Comparison of ENCODE assay signal across 8 cellular contexts in genomic region chr6:163667372-163668060, GRCh38.
DNase-seq lines count a peak whose midpoint lies in the region; ATAC-seq and TF ChIP-seq lines count a peak whose summit lies in the region.

No MANE protein-coding gene starts in this region.

- TF ChIP-seq POLR2A in gastrocnemius medialis (IDR thresholded peaks at IDR 0.05), result no peak

- CTCF ChIA-PET in GM10248 (lab: Yijun Ruan, JAX), result interaction anchor here (3.0 kb wide), 1 partner anchor 12 kb away, joined by 8 read pairs; no protein-coding TSS in a partner anchor

- TF ChIP-seq CTCF in GM10248 (IDR thresholded peaks at IDR 0.05; ENCODE audit: control extremely low read depth, extremely low read depth, low read depth, missing control alignments) (no peak), gastrocnemius medialis (IDR thresholded peaks at IDR 0.05 in 4 of 5, conservative IDR thresholded peaks at IDR 0.05 in 1 of 5) (no peak), foreskin keratinocyte (conservative IDR thresholded peaks at IDR 0.05) (no peak)

- ATAC-seq in GM21576 (IDR thresholded peaks at IDR 0.05; ENCODE audit: unreplicated experiment) (peak; percentile 97), gastrocnemius medialis (peak; percentile 37 to 60), foreskin keratinocyte (no peak)

- H3K27ac ChIP-seq in gastrocnemius medialis (no peak overlapping the region), foreskin keratinocyte (no peak overlapping the region)

- H3K4me1 ChIP-seq in gastrocnemius medialis (peaks cover 12 to 20% of the 10 kb centered on the region in 2 donors), foreskin keratinocyte (no peaks in the 10 kb centered on the region)

- no peak overlapping the region for H3K4me3 ChIP-seq in Jurkat, Clone E6-1 (ENCODE audit: low read length)
- H3K4me3 ChIP-seq in gastrocnemius medialis, result no peak overlapping the region

- H3K36me3 ChIP-seq in gastrocnemius medialis, result no peaks in the 10 kb centered on the region

- no peaks in the 10 kb centered on the region for H3K9me3 ChIP-seq in gastrocnemius medialis

- DNase-seq in GM10248 (ENCODE audit: extremely low spot score) (peak; percentile 85), cerebellum (ENCODE audit: low spot score) (peak; percentile 4), gastrocnemius medialis (peak; percentile 47 to 50), 8988T (no peak), NCI-H524 treated with DMSO at 0.1 percent for 48 hours (lab: John Stamatoyannopoulos, UW) (no peak), foreskin keratinocyte (no peak)
- DNase-seq in Jurkat, Clone E6-1 (ENCODE audit: low read depth, low spot score), result peak; percentile 27

- in situ Hi-C loops in gastrocnemius medialis (cut with MboI; ENCODE audit: low sequenced_read_pairs in 4 of 4), result no loop called here

- POLR2A ChIA-PET in GM10248 (lab: Yijun Ruan, JAX), result no interaction called here

- H3K27me3 ChIP-seq in gastrocnemius medialis (no peaks in the 10 kb centered on the region), foreskin keratinocyte (no peaks in the 10 kb centered on the region)

- intact Hi-C loops in gastrocnemius medialis (cut with DNase I; ENCODE audit: low total_unique reads), result no loop called here

Comparison
In these comparisons a context has a peak if more than half of its experiments do, and no peak if none do; other contexts are left out.
1. DNase-seq: peak in GM10248 (single experiment), Jurkat, Clone E6-1 (single experiment), cerebellum (single experiment) and gastrocnemius medialis (2 of 2); none in 8988T (single experiment), NCI-H524 treated with DMSO at 0.1 percent for 48 hours (single experiment) and foreskin keratinocyte (0 of 2).